In genomic region chr6:11139051-11139960, GRCh38 we compare ENCODE assay signal across 12 cellular contexts. TPM values are rescaled to one million over a fixed set of nuclear protein-coding genes. Genes with fewer than 3 reads are reported as not detected.
DNase-seq lines count a peak whose midpoint lies in the region; ATAC-seq, FAIRE-seq and TF ChIP-seq lines count a peak whose summit lies in the region.
"Had no signal": no experiment of that assay in that cellular context is flagged by ENCODE, and none has a peak within 500 bp of the region (broad histone marks: within the 10 kb centered on the region; RNA-seq: fewer than 3 reads in every experiment).

No MANE protein-coding gene starts in this region.

- H2BK120ac ChIP-seq in mesenchymal stem cell (ENCODE audit: low read depth, low read length) = no peak overlapping the region

- no peak overlapping the region for H2BK5ac ChIP-seq in mesenchymal stem cell (ENCODE audit: low read depth, low read length, poor library complexity, severe bottlenecking)

- peak overlapping the region in 1 of 2 experiments; percentile 58 for H3K18ac ChIP-seq in mesenchymal stem cell (ENCODE audit: low read depth in 1 of 2, low read length in 2 of 2)

- peak; percentile 73 for FAIRE-seq in GM12892 (lab: Jason Lieb, UNC)
- FAIRE-seq: RCC 7860 had no signal

- TF ChIP-seq CTCF in activated B cell treated with CpG ODN at 0.5 μM for 24 hours (IDR thresholded peaks at IDR 0.05) = no peak
- TF ChIP-seq CTCF in progenitor cell of endocrine pancreas (IDR thresholded peaks at IDR 0.05; ENCODE audit: unreplicated experiment) = no peak

- H3K79me1 ChIP-seq in mesenchymal stem cell (replicated peaks; ENCODE audit: low read length, poor library complexity, severe bottlenecking) = peaks cover 4% of the 10 kb centered on the region

- no peak overlapping the region for H3K27ac ChIP-seq in mesenchymal stem cell (ENCODE audit: low read length, poor library complexity, severe bottlenecking)
- H3K27ac ChIP-seq: right lobe of liver had no signal

- POLR2A ChIA-PET in activated B cell treated with CpG ODN at 0.5 μM for 24 hours (lab: Charles Lee) = interaction anchor here (0.6 kb wide), 1 partner anchor 480 kb away, joined by 5 read pairs; no protein-coding TSS in a partner anchor

- no peak for TF ChIP-seq POLR2A in GM12892 (IDR thresholded peaks at IDR 0.05; ENCODE audit: low read depth, low read length)

- H3K27me3 ChIP-seq in mesenchymal stem cell (ENCODE audit: control insufficient read depth in 1 of 2, insufficient read depth in 1 of 2, low read length in 2 of 2) = no peaks in the 10 kb centered on the region
- H3K27me3 ChIP-seq: right lobe of liver had no signal

- H2AFZ ChIP-seq in mesenchymal stem cell (ENCODE audit: low read depth, low read length) = no peak overlapping the region

- no peak for DNase-seq in GM12892 (ENCODE audit: insufficient read length)
- DNase-seq in activated B cell treated with CpG ODN at 0.5 μM for 24 hours = no peak
- DNase-seq in mesenchymal stem cell = peak; percentile 86
- DNase-seq in NCI-H2196 treated with DMSO at 0.1 percent for 48 hours (lab: John Stamatoyannopoulos, UW; ENCODE audit: unreplicated experiment) = no peak
- no peak for DNase-seq in progenitor cell of endocrine pancreas (ENCODE audit: low spot score, unreplicated experiment)
- no peak for DNase-seq in stimulated activated CD4-positive, alpha-beta T cell treated with anti-CD3 and anti-CD28 coated beads, Interleukin-4, amount 100 ng/mL, for 24 hours
- DNase-seq: NCI-H1417, right lobe of liver had no signal

- ATAC-seq in HG02610 (IDR thresholded peaks at IDR 0.05; ENCODE audit: unreplicated experiment) (peak; percentile 74), activated B cell treated with CpG ODN at 0.5 μM for 24 hours (ENCODE audit: low read depth) (peak; percentile 47), GM21619 (IDR thresholded peaks at IDR 0.05; ENCODE audit: unreplicated experiment) (no peak)
- ATAC-seq: right lobe of liver had no signal

- WGBS in mesenchymal stem cell = 70% methylated on average over 3 of the region's 3 CpGs

- no peak overlapping the region for H3K4ac ChIP-seq in mesenchymal stem cell (ENCODE audit: low read depth in 1 of 2, low read length in 2 of 2)

- no peak overlapping the region for H3K14ac ChIP-seq in mesenchymal stem cell (ENCODE audit: low read length in 2 of 2)

- peaks cover 4 to 17% of the 10 kb centered on the region in 2 experiments for H3K36me3 ChIP-seq in mesenchymal stem cell (ENCODE audit: control insufficient read depth in 1 of 2, insufficient read depth in 2 of 2, low read depth in 1 of 2, low read length in 2 of 2)

- CTCF ChIA-PET in activated B cell treated with CpG ODN at 0.5 μM for 24 hours (lab: Charles Lee) = interaction anchor here (1.6 kb wide), 1 partner anchor 357 kb away, joined by 4 read pairs; no protein-coding TSS in a partner anchor

- no peak overlapping the region for H3K4me3 ChIP-seq in mesenchymal stem cell (ENCODE audit: insufficient read depth in 1 of 2, low read depth in 1 of 2, low read length in 2 of 2)
- H3K4me3 ChIP-seq: right lobe of liver had no signal

- no peak overlapping the region for H4K8ac ChIP-seq in mesenchymal stem cell (ENCODE audit: low read length)

- no peak overlapping the region for H2BK15ac ChIP-seq in mesenchymal stem cell (ENCODE audit: low read depth, poor library complexity, severe bottlenecking)

- H3K9me3 Mint-ChIP-seq in activated B cell treated with CpG ODN at 0.5 μM for 24 hours (no peaks in the 10 kb centered on the region), progenitor cell of endocrine pancreas (ENCODE audit: low read depth) (no peaks in the 10 kb centered on the region)
- H3K9me3 Mint-ChIP-seq: brain had no signal

- no peak overlapping the region for H3K27ac Mint-ChIP-seq in activated B cell treated with CpG ODN at 0.5 μM for 24 hours
- H3K27ac Mint-ChIP-seq in progenitor cell of endocrine pancreas = no peak overlapping the region
- H3K27ac Mint-ChIP-seq: brain had no signal

- H3K9me3 ChIP-seq in mesenchymal stem cell (ENCODE audit: control insufficient read depth, low read length) = no peaks in the 10 kb centered on the region
- H3K9me3 ChIP-seq: right lobe of liver had no signal

- no peak overlapping the region for H3K4me2 ChIP-seq in mesenchymal stem cell (ENCODE audit: low read length, poor library complexity, severe bottlenecking)

- H3K4me3 Mint-ChIP-seq in activated B cell treated with CpG ODN at 0.5 μM for 24 hours (no peak overlapping the region), progenitor cell of endocrine pancreas (ENCODE audit: low read depth) (no peak overlapping the region)
- H3K4me3 Mint-ChIP-seq: brain had no signal

- H4K91ac ChIP-seq in mesenchymal stem cell (ENCODE audit: low read length) = no peak overlapping the region

- peaks cover 13% of the 10 kb centered on the region for H3K36me3 Mint-ChIP-seq in activated B cell treated with CpG ODN at 0.5 μM for 24 hours (ENCODE audit: low read depth)
- peaks cover 8% of the 10 kb centered on the region for H3K36me3 Mint-ChIP-seq in progenitor cell of endocrine pancreas (ENCODE audit: insufficient read depth)

- H3K23ac ChIP-seq in mesenchymal stem cell (ENCODE audit: low read length in 2 of 2) = no peak overlapping the region

- peak overlapping the region in 1 of 2 experiments; percentile 21 for H2BK12ac ChIP-seq in mesenchymal stem cell (ENCODE audit: low read length in 2 of 2)

- intact Hi-C loops in activated B cell treated with CpG ODN at 0.5 μM for 24 hours (cut with micrococcal nuclease) = no loop called here

- H3K27me3 Mint-ChIP-seq in activated B cell treated with CpG ODN at 0.5 μM for 24 hours (no peaks in the 10 kb centered on the region), progenitor cell of endocrine pancreas (no peaks in the 10 kb centered on the region)

- H3K9ac ChIP-seq in mesenchymal stem cell (ENCODE audit: low read length) = no peak overlapping the region

- H3K4me1 ChIP-seq in mesenchymal stem cell (ENCODE audit: control insufficient read depth, insufficient read depth, low read depth, low read length) = peaks cover 2% of the 10 kb centered on the region
- H3K4me1 ChIP-seq: right lobe of liver had no signal

- peaks cover 20% of the 10 kb centered on the region for H3K4me1 Mint-ChIP-seq in activated B cell treated with CpG ODN at 0.5 μM for 24 hours
- H3K4me1 Mint-ChIP-seq in progenitor cell of endocrine pancreas (ENCODE audit: low read depth) = no peaks in the 10 kb centered on the region

- no peak overlapping the region for H2AK5ac ChIP-seq in mesenchymal stem cell (ENCODE audit: low read length, severe bottlenecking)

RNA-seq across cellular contexts. Expression of gene ERVFRD-1, which starts 27.8 kb away (rescaled TPM):
- 0.55 TPM for polyA plus RNA-seq in GM12892 (2012; ENCODE audit: missing spikeins)
- total RNA-seq in activated B cell treated with CpG ODN at 0.5 μM for 24 hours = not detected in 2 replicates
- 0.03 TPM for polyA plus RNA-seq in mesenchymal stem cell (2013, experiment 1 of 2)
- 0.01 TPM for polyA plus RNA-seq in mesenchymal stem cell (2013, experiment 2 of 2)
- total RNA-seq in progenitor cell of endocrine pancreas = not detected in 2 replicates

RNA-seq across cellular contexts. Expression of gene SMIM13, which starts 45.7 kb away (rescaled TPM):
- polyA plus RNA-seq in GM12892 (2012; ENCODE audit: missing spikeins) = 4.0 TPM
- 5.8 and 5.9 TPM in 2 replicates for total RNA-seq in activated B cell treated with CpG ODN at 0.5 μM for 24 hours
- polyA plus RNA-seq in mesenchymal stem cell (2013, experiment 1 of 2) = 12.3 TPM
- 13.6 TPM for polyA plus RNA-seq in mesenchymal stem cell (2013, experiment 2 of 2)
- 10.5 and 11.5 TPM in 2 replicates for total RNA-seq in progenitor cell of endocrine pancreas
